In genomic region chr1:33396188-33397124, GRCh38 we compare ENCODE assay signal across 21 cellular contexts. TPM values are rescaled to one million over a fixed set of nuclear protein-coding genes. Genes with fewer than 3 reads are reported as not detected.
DNase-seq lines count a peak whose midpoint lies in the region; ATAC-seq and TF ChIP-seq lines count a peak whose summit lies in the region.
"Had no signal": no experiment of that assay in that cellular context is flagged by ENCODE, and none has a peak within 500 bp of the region (broad histone marks: within the 10 kb centered on the region; RNA-seq: fewer than 3 reads in every experiment).

No MANE protein-coding gene starts in this region.

- H3K27me3 ChIP-seq in HCT116 (ENCODE audit: insufficient read depth, low read length) (no peaks in the 10 kb centered on the region), aorta (ENCODE audit: control insufficient read depth in 1 of 2, insufficient read depth in 2 of 2, low read length in 1 of 2) (no peaks in the 10 kb centered on the region)
- no peaks in the 10 kb centered on the region for H3K27me3 ChIP-seq in CD8-positive, alpha-beta T cell (ENCODE audit: insufficient read depth, low read length)
- H3K27me3 ChIP-seq: testis had no signal

- no peaks in the 10 kb centered on the region for H3K9me2 ChIP-seq in HCT116 (ENCODE audit: insufficient read depth)

- RAD21 ChIA-PET in HCT116 (lab: Charles Lee; ENCODE audit: low non-redundant PET in 1 of 2, low total read pairs in 2 of 2, uncharacterized antibody in 2 of 2, unreplicated experiment in 2 of 2): no interaction called here

- no peak overlapping the region for H3K4me2 ChIP-seq in HCT116 (ENCODE audit: low read length)

- intact Hi-C loops in HCT116 (cut with micrococcal nuclease): no loop called here
- intact Hi-C loops in CD8-positive, alpha-beta T cell (cut with DNase I, micrococcal nuclease): no loop called here
- intact Hi-C loops in aorta (cut with DNase I): no loop called here

- H3K27ac Mint-ChIP-seq in T-cell: no peak overlapping the region
- no peak overlapping the region for H3K27ac Mint-ChIP-seq in CD8-positive, alpha-beta T cell
- H3K27ac Mint-ChIP-seq: activated naive CD4-positive, alpha-beta T cell treated with anti-CD3 and anti-CD28 coated beads, Interleukin-2, amount 10 ng/mL, durations not matched to agents 7 days and 5 days; immature natural killer cell had no signal

- H3K79me2 ChIP-seq in HCT116 (ENCODE audit: insufficient read depth, low read length): peaks cover 95% of the 10 kb centered on the region

- H3K4me1 ChIP-seq in HCT116 (ENCODE audit: control insufficient read depth in 1 of 2, insufficient read depth in 2 of 2, low read length in 2 of 2) (no peaks in the 10 kb centered on the region), aorta (ENCODE audit: control insufficient read depth in 1 of 2, insufficient read depth in 2 of 2, low read length in 2 of 2) (peaks cover 0 to 1% of the 10 kb centered on the region in 2 donors)
- no peaks in the 10 kb centered on the region for H3K4me1 ChIP-seq in CD8-positive, alpha-beta T cell (ENCODE audit: insufficient read depth, low read length)
- H3K4me1 ChIP-seq: Caco-2, testis had no signal

- DNase-seq in CMK (ENCODE audit: low read depth) (peak; percentile 97), HCT116 (ENCODE audit: low read depth, low spot score) (no peak), T-cell (no peak), fibroblast of villous mesenchyme (ENCODE audit: low read depth) (peak; percentile 81), kidney tubule cell (ENCODE audit: low spot score) (no peak), NCI-H526 treated with DMSO at 0.1 percent for 48 hours (lab: John Stamatoyannopoulos, UW) (no peak), aorta (no peak)
- DNase-seq in CD8-positive, alpha-beta T cell: no peak
- DNase-seq: activated naive CD4-positive, alpha-beta T cell treated with anti-CD3 and anti-CD28 coated beads, Interleukin-2, amount 10 ng/mL, durations not matched to agents 7 days and 5 days; Caco-2; dermis blood vessel endothelial cell; immature natural killer cell; mucosa of descending colon; NCI-H2107; NCI-H748 treated with DMSO at 0.1 percent for 48 hours; testis had no signal

- H3K27me3 Mint-ChIP-seq in T-cell: peaks cover 7 to 11% of the 10 kb centered on the region in 2 donors
- peaks cover 15% of the 10 kb centered on the region for H3K27me3 Mint-ChIP-seq in CD8-positive, alpha-beta T cell (ENCODE audit: low read depth)

- H3K4me1 Mint-ChIP-seq in T-cell: peaks cover 3 to 7% (median 6%) of the 10 kb centered on the region in 3 donors
- peaks cover 5% of the 10 kb centered on the region for H3K4me1 Mint-ChIP-seq in CD8-positive, alpha-beta T cell (ENCODE audit: low read depth)

- no peak for TF ChIP-seq RAD21 in HCT116 (IDR thresholded peaks at IDR 0.05; ENCODE audit: low read depth)

- no peaks in the 10 kb centered on the region for H3K9me3 ChIP-seq in HCT116 (ENCODE audit: control insufficient read depth in 1 of 2, insufficient read depth in 1 of 2, low read depth in 1 of 2, low read length in 2 of 2)
- no peaks in the 10 kb centered on the region for H3K9me3 ChIP-seq in CD8-positive, alpha-beta T cell (ENCODE audit: low read length)
- no peaks in the 10 kb centered on the region for H3K9me3 ChIP-seq in aorta (ENCODE audit: control insufficient read depth, low read length)
- H3K9me3 ChIP-seq: Caco-2, mucosa of descending colon, neutrophil, testis had no signal

- H2AFZ ChIP-seq in HCT116 (ENCODE audit: low read depth, low read length, poor library complexity, severe bottlenecking): no peak overlapping the region

- no peaks in the 10 kb centered on the region for H3K36me3 Mint-ChIP-seq in T-cell
- H3K36me3 Mint-ChIP-seq in CD8-positive, alpha-beta T cell: no peaks in the 10 kb centered on the region
- H3K36me3 Mint-ChIP-seq: activated naive CD4-positive, alpha-beta T cell treated with anti-CD3 and anti-CD28 coated beads, Interleukin-2, amount 10 ng/mL, durations not matched to agents 7 days and 5 days; immature natural killer cell had no signal

- H3K4me3 Mint-ChIP-seq in T-cell: no peak overlapping the region
- no peak overlapping the region for H3K4me3 Mint-ChIP-seq in CD8-positive, alpha-beta T cell
- H3K4me3 Mint-ChIP-seq: activated naive CD4-positive, alpha-beta T cell treated with anti-CD3 and anti-CD28 coated beads, Interleukin-2, amount 10 ng/mL, durations not matched to agents 7 days and 5 days; immature natural killer cell had no signal

- TF ChIP-seq CTCF in HCT116 (IDR thresholded peaks at IDR 0.05 in 2 of 3, conservative IDR thresholded peaks at IDR 0.05 in 1 of 3; ENCODE audit: borderline replicate concordance in 1 of 3, insufficient read depth in 1 of 3, low read depth in 2 of 3, low read length in 2 of 3) (no peak), fibroblast of villous mesenchyme (IDR thresholded peaks at IDR 0.05; ENCODE audit: insufficient read depth, low read depth, low read length) (no peak)
- no peak for TF ChIP-seq CTCF in CD8-positive, alpha-beta T cell (IDR thresholded peaks at IDR 0.05)

- H3K36me3 ChIP-seq in HCT116 (ENCODE audit: control insufficient read depth in 1 of 2, insufficient read depth in 2 of 2, low read length in 2 of 2): peaks cover 13 to 18% of the 10 kb centered on the region in 2 experiments; a peak in 3 of 4 replicates
- H3K36me3 ChIP-seq in CD8-positive, alpha-beta T cell (ENCODE audit: insufficient read depth, low read length): no peaks in the 10 kb centered on the region
- H3K36me3 ChIP-seq in aorta (ENCODE audit: control insufficient read depth in 1 of 2, insufficient read depth in 2 of 2, low read length in 1 of 2): no peaks in the 10 kb centered on the region
- H3K36me3 ChIP-seq: neutrophil had no signal

- POLR2A ChIA-PET in HCT116 (lab: Charles Lee): no interaction called here
- POLR2A ChIA-PET in T-cell (lab: Charles Lee): no interaction called here
- POLR2A ChIA-PET in CD8-positive, alpha-beta T cell (lab: Charles Lee): no interaction called here

- H3K27ac ChIP-seq in HCT116 (ENCODE audit: low read depth, low read length) (no peak overlapping the region), aorta (ENCODE audit: low read depth in 1 of 2, low read length in 2 of 2) (peak overlapping the region in 1 of 2 donors; percentile 33)
- no peak overlapping the region for H3K27ac ChIP-seq in CD8-positive, alpha-beta T cell (ENCODE audit: low read depth, low read length)
- H3K27ac ChIP-seq: neutrophil, RWPE1, testis had no signal

- no peaks in the 10 kb centered on the region for H3K9me3 Mint-ChIP-seq in T-cell
- no peaks in the 10 kb centered on the region for H3K9me3 Mint-ChIP-seq in CD8-positive, alpha-beta T cell
- H3K9me3 Mint-ChIP-seq: activated naive CD4-positive, alpha-beta T cell treated with anti-CD3 and anti-CD28 coated beads, Interleukin-2, amount 10 ng/mL, durations not matched to agents 7 days and 5 days; immature natural killer cell had no signal

- H3K9ac ChIP-seq in HCT116 (ENCODE audit: low read length): no peak overlapping the region

- TF ChIP-seq POLR2A in HCT116 (IDR thresholded peaks at IDR 0.05; ENCODE audit: borderline replicate concordance, extremely low read depth, insufficient read depth, insufficient read length): no peak

- ATAC-seq in HCT116: no peak
- peak; percentile 23 to 45 (median 38) for ATAC-seq in T-cell (replicated peaks in 1 of 4)
- no peak for ATAC-seq in CD8-positive, alpha-beta T cell
- no peak for ATAC-seq in aorta (ENCODE audit: low FRiP score)
- ATAC-seq: activated CD4-positive, CD25-positive, alpha-beta regulatory T cell treated with anti-CD3 and anti-CD28 coated beads, Interleukin-2, amount 50 U/mL, for 24 hours; GM12878; mucosa of descending colon; sciatic nerve had no signal

- BruUV-seq in HCT116 (replicated peaks; lab: Mats Ljungman, UMichigan): no TSS peak

- peaks cover 23% of the 10 kb centered on the region; the same call in 1 of the 2 replicates for H4K20me1 ChIP-seq in HCT116 (ENCODE audit: insufficient read depth)

- WGBS in aorta, 2 donors: 81 to 86% methylated on average over 10 of the region's 10 CpGs

- CTCF ChIA-PET in HCT116 (lab: Charles Lee) (interaction anchor here (0.6 kb wide), 1 partner anchor 232 kb away, joined by 4 read pairs; no protein-coding TSS in a partner anchor), T-cell (lab: Charles Lee) (no interaction called here)
- CTCF ChIA-PET in CD8-positive, alpha-beta T cell (lab: Charles Lee): interaction anchor here (0.6 to 1.0 kb wide), 2 partner anchors 25 to 101 kb away, joined by 3 to 4 read pairs; no protein-coding TSS in a partner anchor

- no peak overlapping the region for H3K4me3 ChIP-seq in HCT116 (replicated peaks in 1 of 2; ENCODE audit: low read depth in 1 of 2, low read length in 2 of 2)
- no peak overlapping the region for H3K4me3 ChIP-seq in fibroblast of villous mesenchyme (ENCODE audit: low read depth, low read length)
- H3K4me3 ChIP-seq in CD8-positive, alpha-beta T cell (ENCODE audit: low read depth, low read length): no peak overlapping the region
- no peak overlapping the region for H3K4me3 ChIP-seq in aorta (ENCODE audit: low read length in 2 of 2)
- H3K4me3 ChIP-seq: GM12878, mucosa of descending colon, testis had no signal

TF ChIP-seq in HCT116, 20 proteins besides CTCF, POLR2A, EP300 and RAD21:
- TF ChIP-seq ZFX (IDR thresholded peaks at IDR 0.05) (no peak), POLR2AphosphoS5 (IDR thresholded peaks at IDR 0.05; ENCODE audit: low read depth, low read length) (0 out of 2 replicates have a peak, but pooled peaks have one; percentile 36), ZNF274 (IDR thresholded peaks at IDR 0.05; ENCODE audit: low read depth, low read length) (no peak), MAX (IDR thresholded peaks at IDR 0.05) (no peak), SRF (IDR thresholded peaks at IDR 0.05; ENCODE audit: low read depth) (no peak), JUND (IDR thresholded peaks at IDR 0.05) (no peak), EGR1 (IDR thresholded peaks at IDR 0.05; ENCODE audit: low read depth) (no peak)

RNA-seq across cellular contexts. Expression of gene PHC2, which starts 34.4 kb away (rescaled TPM):
- total RNA-seq in HCT116 (2021; ENCODE audit: unreplicated experiment) (176 TPM), T-cell (10 to 100 TPM; 29.7 to 39.3 (median 37.9) TPM), fibroblast of villous mesenchyme (75.6 and 99.5 TPM in 2 replicates), aorta (100 to 1,000 TPM in 1 of 2 donors, 10 to 100 TPM in 1; 96.6 to 156 TPM)
- polyA plus RNA-seq in HCT116 (2012): 129 and 157 TPM in 2 replicates
- 10 to 100 TPM; 39.7 to 40.4 TPM for total RNA-seq in CD8-positive, alpha-beta T cell
- 100 to 1,000 TPM in 1 of 2 donors, 10 to 100 TPM in 1; 82.4 to 118 TPM for polyA plus RNA-seq in aorta

Comparison
In these comparisons a context has a peak if more than half of its experiments do, and no peak if none do; other contexts are left out.
1. DNase-seq: peak in CMK (single experiment) and fibroblast of villous mesenchyme (single experiment); none in HCT116 (single experiment), T-cell (0 of 34), kidney tubule cell (single experiment), CD8-positive, alpha-beta T cell (0 of 7), NCI-H526 treated with DMSO at 0.1 percent for 48 hours (single experiment) and aorta (0 of 2).
2. ATAC-seq: peak in T-cell (4 of 4); none in HCT116 (single experiment), CD8-positive, alpha-beta T cell (single experiment) and aorta (single experiment).
3. CTCF ChIA-PET loops: an anchor here in HCT116 (0.6 kb wide) and CD8-positive, alpha-beta T cell (0.6 to 1.0 kb wide); none called in T-cell.